In genomic region chr10:58791137-58791536, GRCh38 we compare ENCODE assay signal across 2 cellular contexts.
TF ChIP-seq lines count a peak whose summit lies in the region.

No MANE protein-coding gene starts in this region.

TF ChIP-seq in SK-N-SH, 30 proteins besides CTCF, POLR2A, EP300 and RAD21:
- TF ChIP-seq NRF1 (IDR thresholded peaks at IDR 0.05; ENCODE audit: low read depth, low read length) (no peak), NFIC (IDR thresholded peaks at IDR 0.05; ENCODE audit: borderline replicate concordance) (peak; percentile 57; the same call in 1 of the 2 replicates), GABPA (IDR thresholded peaks at IDR 0.05; ENCODE audit: low read depth) (no peak), FOSL2 (IDR thresholded peaks at IDR 0.05; ENCODE audit: borderline replicate concordance, low read depth) (peak; percentile 52; the same call in 1 of the 2 replicates), ELF1 (IDR thresholded peaks at IDR 0.05) (no peak), JUND (IDR thresholded peaks at IDR 0.05) (peak; percentile 31; the same call in 1 of the 2 replicates), MXI1 (IDR thresholded peaks at IDR 0.05; ENCODE audit: low read depth, low read length) (no peak), RXRA (IDR thresholded peaks at IDR 0.05; ENCODE audit: borderline replicate concordance, low read depth) (no peak)

TF ChIP-seq in H1, 55 proteins besides CTCF, POLR2A, EP300 and RAD21:
- no peak for TF ChIP-seq FOSL1 (IDR thresholded peaks at IDR 0.05; ENCODE audit: insufficient read depth, low read depth, low read length)
- no peak for TF ChIP-seq SP4 (IDR thresholded peaks at IDR 0.05; ENCODE audit: low read length)
- TF ChIP-seq CEBPB (IDR thresholded peaks at IDR 0.05; ENCODE audit: low read depth, low read length) = peak; percentile 12; the same call in 1 of the 2 replicates
- no peak for TF ChIP-seq KDM1A (IDR thresholded peaks at IDR 0.05; ENCODE audit: borderline replicate concordance, low read length)
- TF ChIP-seq BCL11A (IDR thresholded peaks at IDR 0.05; ENCODE audit: low read depth in 2 of 2, low read length in 2 of 2) = no peak
